27 cellular contexts compared by ENCODE assay signal in the genomic region with DNA sequence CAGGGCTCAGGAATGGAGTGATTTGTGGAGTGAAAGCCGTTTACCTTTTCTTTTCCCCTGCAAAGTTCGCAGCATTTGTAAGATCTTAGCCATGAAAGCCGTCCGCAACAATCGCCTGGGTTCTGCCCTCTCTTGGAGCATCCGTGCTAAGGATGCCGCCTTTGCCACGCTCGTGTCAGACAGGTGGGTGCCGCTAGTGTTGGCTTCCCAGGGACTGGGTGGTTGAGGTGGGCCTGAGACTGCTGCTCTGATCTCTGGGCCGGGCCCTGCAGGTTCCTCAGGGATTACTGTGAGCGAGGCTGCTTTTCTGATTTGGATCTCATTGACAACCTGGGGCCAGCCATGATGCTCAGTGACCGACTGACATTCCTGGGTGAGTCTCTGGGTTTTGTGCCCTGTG.
"Had no signal": no experiment of that assay in that cellular context is flagged by ENCODE, and none has a peak within 500 bp of the region (broad histone marks: within the 10 kb centered on the region; RNA-seq: fewer than 3 reads in every experiment).

No MANE protein-coding gene starts in this region.

- H3K9me3 ChIP-seq: left lung, lower lobe of right lung, neutrophil, ovary, right atrium auricular region, right lobe of liver, suprapubic skin, thoracic aorta, tibial artery, upper lobe of right lung had no signal

- H3K4me1 Mint-ChIP-seq: nephron, neural progenitor cell had no signal

- H3K36me3 ChIP-seq: neural progenitor cell, ovary had no signal

- H3K27ac Mint-ChIP-seq: nephron; neural progenitor cell; progenitor cell of endocrine pancreas; stimulated activated naive CD8-positive, alpha-beta T cell treated with anti-CD3 and anti-CD28 coated beads, Interleukin-15, Interleukin-2, amounts not matched to agents 100 ng/mL and 50 ng/mL, for 24 hours had no signal

- H3K4me3 ChIP-seq: left lung, lower lobe of right lung, neural progenitor cell, ovary, right atrium auricular region, right lobe of liver, smooth muscle cell, suprapubic skin, thoracic aorta, tibial artery, upper lobe of right lung had no signal

- H3K27ac ChIP-seq: left lung, lower lobe of right lung, neural progenitor cell, neutrophil, ovary, right atrium auricular region, right lobe of liver, suprapubic skin, thoracic aorta, tibial artery, upper lobe of right lung had no signal

- DNase-seq: hippocampal formation; left colon; left lung; lower lobe of right lung; mammary epithelial cell; mesenchymal stem cell; naive thymus-derived CD8-positive, alpha-beta T cell; occipital lobe; ovary; stimulated activated CD4-positive, alpha-beta T cell treated with anti-CD3 and anti-CD28 coated beads, Interleukin-1b, Interleukin-23, amount 100 ng/mL, for 48 hours; stimulated activated CD4-positive, alpha-beta T cell treated with anti-CD3 and anti-CD28 coated beads, Interleukin-2, amount 100 ng/mL, for 48 hours; stimulated activated CD4-positive, alpha-beta T cell treated with anti-CD3 and anti-CD28 coated beads, Interleukin-4, amount 100 ng/mL, for 4 hours; stimulated activated CD8-positive, alpha-beta memory T cell treated with anti-CD3 and anti-CD28 coated beads, Interleukin-4, amount 100 ng/mL, for 48 hours; stimulated activated naive CD4-positive, alpha-beta T cell; tibial artery; trophoblast cell; upper lobe of right lung had no signal

- H3K27me3 Mint-ChIP-seq: naive thymus-derived CD8-positive, alpha-beta T cell; progenitor cell of endocrine pancreas; stimulated activated naive CD8-positive, alpha-beta T cell treated with anti-CD3 and anti-CD28 coated beads, Interleukin-15, Interleukin-2, amounts not matched to agents 100 ng/mL and 50 ng/mL, for 24 hours had no signal

- ATAC-seq: left colon; left lung; lower lobe of right lung; naive thymus-derived CD8-positive, alpha-beta T cell; right lobe of liver; upper lobe of right lung had no signal

- H3K27me3 ChIP-seq: left lung, neural progenitor cell, neutrophil, ovary, right atrium auricular region, right lobe of liver, suprapubic skin, tibial artery, upper lobe of right lung had no signal

- H3K4me1 ChIP-seq: neural progenitor cell, right lobe of liver, suprapubic skin, tibial artery had no signal

- H3K4me3 Mint-ChIP-seq: naive thymus-derived CD8-positive, alpha-beta T cell; nephron; neural progenitor cell; stimulated activated naive CD8-positive, alpha-beta T cell treated with anti-CD3 and anti-CD28 coated beads, Interleukin-15, Interleukin-2, amounts not matched to agents 100 ng/mL and 50 ng/mL, for 24 hours had no signal

- H3K9me3 Mint-ChIP-seq: naive thymus-derived CD8-positive, alpha-beta T cell; nephron; neural progenitor cell; stimulated activated naive CD8-positive, alpha-beta T cell treated with anti-CD3 and anti-CD28 coated beads, Interleukin-15, Interleukin-2, amounts not matched to agents 100 ng/mL and 50 ng/mL, for 24 hours had no signal
